Comparison of ENCODE assay signal across 1 cellular context in genomic region chr14:89241934-89242670, GRCh38.
TF ChIP-seq lines count a peak whose summit lies in the region.

No MANE protein-coding gene starts in this region.

TF ChIP-seq in WTC11, 78 proteins besides CTCF, POLR2A, EP300 and RAD21 (continued from another document):
- TF ChIP-seq ZNF281 (CRISPR knock-in tag; IDR thresholded peaks at IDR 0.05) (no peak), RORB (CRISPR knock-in tag; IDR thresholded peaks at IDR 0.05) (no peak), ERG (CRISPR knock-in tag; IDR thresholded peaks at IDR 0.05) (no peak), ZBTB21 (CRISPR knock-in tag; IDR thresholded peaks at IDR 0.05; ENCODE audit: borderline replicate concordance) (no peak), GTF2I (CRISPR knock-in tag; conservative IDR thresholded peaks at IDR 0.05) (no peak), ZMAT4 (CRISPR knock-in tag; IDR thresholded peaks at IDR 0.05) (no peak), AFF4 (CRISPR knock-in tag; IDR thresholded peaks at IDR 0.05; ENCODE audit: borderline replicate concordance) (no peak)
